8 cellular contexts compared by ENCODE assay signal in the genomic region with DNA sequence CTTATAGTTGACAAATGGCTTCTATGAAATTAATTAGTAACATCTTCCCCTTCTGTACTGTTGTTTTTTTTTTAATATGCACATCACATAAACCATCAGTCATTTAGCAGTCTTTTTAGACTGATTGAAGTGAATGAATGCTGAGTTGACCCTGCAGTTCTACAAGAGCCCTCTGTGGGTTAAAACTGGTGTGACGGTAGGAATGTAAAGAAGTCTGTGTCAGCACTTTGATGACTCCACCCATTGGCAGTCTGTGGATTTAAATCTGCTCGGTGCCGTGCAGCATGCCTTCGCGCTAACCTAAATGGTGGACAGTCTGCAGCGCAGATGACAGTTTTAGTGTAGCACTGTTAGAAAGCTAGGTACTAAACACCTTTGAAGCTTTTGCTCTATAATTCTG. TPM values are rescaled to one million over a fixed set of nuclear protein-coding genes. Genes with fewer than 3 reads are reported as not detected.
DNase-seq lines count a peak whose midpoint lies in the region; ATAC-seq and TF ChIP-seq lines count a peak whose summit lies in the region.

No MANE protein-coding gene starts in this region.

- H3K9ac ChIP-seq in Loucy (ENCODE audit: low read depth, low read length, poor library complexity, severe bottlenecking) (peak overlapping the region; percentile 95), mammary epithelial cell (ENCODE audit: insufficient read depth, low read length) (no peak overlapping the region)

- peak overlapping the region; percentile 35 for H3K4me3 Mint-ChIP-seq in nephron progenitor cell

- H3K9me3 ChIP-seq in Loucy (ENCODE audit: insufficient read depth, low read depth, low read length) (no peaks in the 10 kb centered on the region), mammary epithelial cell (replicated peaks; ENCODE audit: insufficient read depth, low read length) (no peaks in the 10 kb centered on the region)

- no peak for ATAC-seq in sciatic nerve

- no peak overlapping the region for H3K27ac ChIP-seq in mammary epithelial cell (ENCODE audit: insufficient read depth, low read depth, low read length)

- H3K27me3 ChIP-seq in Loucy (ENCODE audit: insufficient read depth, low read length, poor library complexity, severe bottlenecking) = no peaks in the 10 kb centered on the region
- no peaks in the 10 kb centered on the region for H3K27me3 ChIP-seq in mammary epithelial cell (ENCODE audit: insufficient read depth, low read length)

- CTCF ChIA-PET in mammary epithelial cell (lab: Charles Lee; ENCODE audit: low non-redundant PET) = no interaction called here

- H3F3A ChIP-seq in Loucy (ENCODE audit: low read depth) = no peaks in the 10 kb centered on the region

- H3K4me2 ChIP-seq in Loucy (ENCODE audit: low read depth, low read length, poor library complexity, severe bottlenecking) (peak overlapping the region; percentile 98), mammary epithelial cell (ENCODE audit: insufficient read depth, low read depth, low read length) (peak overlapping the region; percentile 33)

- H3K9me2 ChIP-seq in Loucy (replicated peaks; ENCODE audit: low read depth, low read length) = no peaks in the 10 kb centered on the region

- peaks cover 13% of the 10 kb centered on the region for H3K9me3 Mint-ChIP-seq in nephron progenitor cell

- peaks cover 7% of the 10 kb centered on the region; the same call in 1 of the 2 replicates for H3K36me3 ChIP-seq in Loucy (ENCODE audit: insufficient read depth, low read length)
- peaks cover 5% of the 10 kb centered on the region for H3K36me3 ChIP-seq in mammary epithelial cell (ENCODE audit: insufficient read depth, low read length)

- no peak overlapping the region for H2AFZ ChIP-seq in Loucy (ENCODE audit: low read length)
- no peak overlapping the region for H2AFZ ChIP-seq in mammary epithelial cell (ENCODE audit: low read depth, low read length)

- intact Hi-C loops in mammary epithelial cell (cut with micrococcal nuclease) (loop anchor here (2.0 to 10.0 kb wide), 6 partner anchors 23 to 259 kb away; a partner anchor contains a TSS), sciatic nerve (cut with DNase I) (no loop called here)

- H3K27ac Mint-ChIP-seq in nephron progenitor cell = no peak overlapping the region

- no peaks in the 10 kb centered on the region for H3K27me3 Mint-ChIP-seq in nephron progenitor cell (ENCODE audit: low read depth, poor library complexity)

- in situ Hi-C loops in mammary epithelial cell (cut with MboI; ENCODE audit: low sequenced_read_pairs in 2 of 2) = no loop called here

- peaks cover 64% of the 10 kb centered on the region for H4K20me1 ChIP-seq in Loucy (ENCODE audit: insufficient read depth, low read length, poor library complexity, severe bottlenecking)
- H4K20me1 ChIP-seq in mammary epithelial cell (ENCODE audit: insufficient read depth, low read length) = peaks cover 8% of the 10 kb centered on the region

- H3K79me2 ChIP-seq in Loucy (ENCODE audit: insufficient read depth, low read length) = peaks cover 87% of the 10 kb centered on the region
- peaks cover 97% of the 10 kb centered on the region for H3K79me2 ChIP-seq in mammary epithelial cell (ENCODE audit: insufficient read depth, low read length)

- peaks cover 42% of the 10 kb centered on the region for H3K4me1 ChIP-seq in Loucy (ENCODE audit: insufficient read depth, low read length, poor library complexity, severe bottlenecking)
- peaks cover 18% of the 10 kb centered on the region for H3K4me1 ChIP-seq in mammary epithelial cell (ENCODE audit: insufficient read depth, low read length)

- dilution Hi-C loops in mammary epithelial cell (cut with HindIII; ENCODE audit: low sequenced_read_pairs) = loop anchor here (5.0 kb wide), 1 partner anchor 84 kb away; no protein-coding TSS in a partner anchor

- peaks cover 61% of the 10 kb centered on the region for H3K36me3 Mint-ChIP-seq in nephron progenitor cell (ENCODE audit: low read depth)

- no TSS peak for BruUV-seq in mammary epithelial cell (replicated peaks; lab: Mats Ljungman, UMichigan)

- TF ChIP-seq CTCF in Loucy (conservative IDR thresholded peaks at IDR 0.05; ENCODE audit: low read length) (peak; percentile 47), mammary epithelial cell (conservative IDR thresholded peaks at IDR 0.05 in 1 of 2, IDR thresholded peaks at IDR 0.05 in 1 of 2; ENCODE audit: extremely low read depth in 1 of 2, insufficient read depth in 1 of 2, low read depth in 1 of 2, low read length in 2 of 2) (peak; percentile 22 to 40), nephron progenitor cell (IDR thresholded peaks at IDR 0.05) (no peak), GM10266 (IDR thresholded peaks at IDR 0.05; ENCODE audit: control insufficient read depth, insufficient read depth, low read depth, missing control alignments) (no peak)

- DNase-seq in SKM-1 treated with dmso at 0.1 percent for 144 hours (lab: John Stamatoyannopoulos, UW; ENCODE audit: unreplicated experiment) = peak; percentile 12
- DNase-seq in SKM-1 (lab: John Stamatoyannopoulos, UW; ENCODE audit: unreplicated experiment) = no peak
- peak; percentile 60 for DNase-seq in mammary epithelial cell
- DNase-seq in nephron progenitor cell = no peak
- no peak for DNase-seq in GM10266 (ENCODE audit: extremely low spot score)
- no peak for DNase-seq in NOMO-1 (lab: John Stamatoyannopoulos, UW; ENCODE audit: unreplicated experiment in 2 of 2)
- no peak for DNase-seq in sciatic nerve (ENCODE audit: low spot score)

- 23% methylated on average over 6 of the region's 6 CpGs for WGBS in mammary epithelial cell (ENCODE audit: low coverage, missing lambda C conversion rate)

- H3K4me1 Mint-ChIP-seq in nephron progenitor cell = peaks cover 29% of the 10 kb centered on the region

- H3K4me3 ChIP-seq in Loucy (ENCODE audit: low read length, poor library complexity, severe bottlenecking) (peak overlapping the region; percentile 94), mammary epithelial cell (replicated peaks in 1 of 3; ENCODE audit: insufficient read depth in 1 of 3, low read depth in 2 of 3, low read length in 3 of 3) (no peak overlapping the region)

RNA-seq across cellular contexts. Expression of a gene that starts 3.1 kb away (rescaled TPM):
- total RNA-seq in mammary epithelial cell (10 to 100 TPM; 19.5 to 20.8 TPM), sciatic nerve (14.4 TPM)
- 5.2 TPM for polyA plus RNA-seq in mammary epithelial cell
- polyA minus RNA-seq in mammary epithelial cell = 23.3 TPM

RNA-seq across cellular contexts. Expression of a gene that starts 3.6 kb away (rescaled TPM):
- total RNA-seq in mammary epithelial cell = 10 to 100 TPM; 22.7 to 27.0 TPM
- polyA plus RNA-seq in mammary epithelial cell = 17.3 TPM
- polyA minus RNA-seq in mammary epithelial cell = 27.1 TPM
- total RNA-seq in sciatic nerve = 15.1 TPM

Comparison
In these comparisons a context has a peak if more than half of its experiments do, and no peak if none do; other contexts are left out.
1. DNase-seq: peak in SKM-1 treated with dmso at 0.1 percent for 144 hours (single experiment) and mammary epithelial cell (single experiment); none in SKM-1 (single experiment), nephron progenitor cell (single experiment), GM10266 (single experiment), NOMO-1 (0 of 2) and sciatic nerve (single experiment).
2. CTCF ChIP-seq: peak in Loucy (single experiment) and mammary epithelial cell (2 of 2); none in nephron progenitor cell (single experiment) and GM10266 (single experiment).